Comparison of ENCODE assay signal across 8 cellular contexts in the genomic region with DNA sequence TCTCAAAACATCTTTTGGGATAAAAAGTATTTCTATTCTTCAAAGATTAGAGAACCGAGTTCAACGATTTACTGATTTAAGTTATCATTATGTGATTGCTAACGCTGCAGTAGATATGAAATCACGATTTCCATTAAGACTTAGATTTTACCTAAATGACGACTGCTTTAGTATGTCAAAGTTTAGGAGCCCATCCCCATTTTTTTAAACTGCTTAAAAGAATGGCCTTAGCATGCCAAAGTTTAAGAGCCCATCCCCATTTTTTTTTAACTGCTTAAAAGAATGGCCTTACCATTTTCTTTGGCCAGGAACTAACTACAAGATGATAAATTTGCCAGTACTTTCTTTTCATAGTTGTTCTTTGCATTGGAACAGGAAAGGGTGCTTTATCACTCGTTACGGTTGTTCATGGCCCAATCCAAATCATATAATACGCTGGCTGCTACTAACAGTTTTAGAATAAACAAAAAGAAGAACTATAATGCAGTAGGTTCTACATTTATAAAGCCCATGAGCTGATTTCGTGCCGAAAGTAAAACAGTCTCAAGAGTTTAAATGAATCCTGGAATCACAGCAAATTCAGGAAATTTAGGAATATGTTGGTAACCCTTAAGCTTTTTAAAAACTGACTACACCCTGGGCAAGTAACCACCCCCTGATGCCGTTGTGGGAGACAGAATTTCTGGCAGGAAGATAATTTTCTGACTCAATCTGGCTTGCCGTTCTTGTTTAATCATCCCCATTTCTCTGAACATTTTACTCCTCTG. TPM values are rescaled to one million over a fixed set of nuclear protein-coding genes. Genes with fewer than 3 reads are reported as not detected.
DNase-seq lines count a peak whose midpoint lies in the region; ATAC-seq, FAIRE-seq and TF ChIP-seq lines count a peak whose summit lies in the region.

No MANE protein-coding gene starts in this region.

- peaks cover 11% of the 10 kb centered on the region for H3K4me1 Mint-ChIP-seq in CD14-positive monocyte
- peaks cover 21% of the 10 kb centered on the region for H3K4me1 Mint-ChIP-seq in activated naive CD8-positive, alpha-beta T cell treated with anti-CD3 and anti-CD28 coated beads, Interleukin-2, amount 50 U/mL, for 24 hours

- WGBS in HUES64: 69% methylated on average over 12 of the region's 12 CpGs
- 27% methylated on average over 12 of the region's 12 CpGs for WGBS in suprapubic skin

- no peak for ATAC-seq in activated naive CD8-positive, alpha-beta T cell treated with anti-CD3 and anti-CD28 coated beads, Interleukin-2, amount 50 U/mL, for 24 hours
- no peak for ATAC-seq in activated CD4-positive, CD25-positive, alpha-beta regulatory T cell treated with anti-CD3 and anti-CD28 coated beads, Interleukin-2, amount 50 U/mL, for 24 hours

- H3K9ac ChIP-seq in HUES64 (ENCODE audit: low read depth, low read length): peak overlapping the region; percentile 79

- peaks cover 0 to 1% (median 0%) of the 10 kb centered on the region in 3 donors for H3K27me3 Mint-ChIP-seq in CD14-positive monocyte (ENCODE audit: low read depth in 3 of 3)
- no peaks in the 10 kb centered on the region for H3K27me3 Mint-ChIP-seq in activated naive CD8-positive, alpha-beta T cell treated with anti-CD3 and anti-CD28 coated beads, Interleukin-2, amount 50 U/mL, for 24 hours

- peak overlapping the region; percentile 99 for H3K27ac ChIP-seq in HUES64 (ENCODE audit: low read depth, low read length)
- H3K27ac ChIP-seq in suprapubic skin: peak overlapping the region; percentile 100

- H3K27ac Mint-ChIP-seq in CD14-positive monocyte: peak overlapping the region; percentile 97 to 99 (median 98)
- H3K27ac Mint-ChIP-seq in activated naive CD8-positive, alpha-beta T cell treated with anti-CD3 and anti-CD28 coated beads, Interleukin-2, amount 50 U/mL, for 24 hours: peak overlapping the region; percentile 94

- H3K27me3 ChIP-seq in HUES64 (ENCODE audit: insufficient read depth, low read length) (no peaks in the 10 kb centered on the region), suprapubic skin (no peaks in the 10 kb centered on the region)

- intact Hi-C loops in CD14-positive monocyte (cut with micrococcal nuclease): loop anchor here (1.0 to 10.0 kb wide), 4 partner anchors 22 to 358 kb away; a partner anchor contains a TSS

- H3K9me3 ChIP-seq in HUES64 (ENCODE audit: insufficient read depth, low read depth, low read length): no peaks in the 10 kb centered on the region
- H3K9me3 ChIP-seq in suprapubic skin: no peaks in the 10 kb centered on the region

- TF ChIP-seq EP300 in suprapubic skin (IDR thresholded peaks at IDR 0.05): no peak

- H3K36me3 ChIP-seq in HUES64 (ENCODE audit: insufficient read depth, low read length): peaks cover 6% of the 10 kb centered on the region; the same call in 1 of the 2 replicates
- H3K36me3 ChIP-seq in suprapubic skin: no peaks in the 10 kb centered on the region

- H3K4me3 ChIP-seq in HUES64 (ENCODE audit: low read length) (peak overlapping the region; percentile 93), suprapubic skin (peak overlapping the region; percentile 97)

- peak overlapping the region; percentile 98 to 99 for H3K4me3 Mint-ChIP-seq in CD14-positive monocyte
- peak overlapping the region; percentile 82 for H3K4me3 Mint-ChIP-seq in activated naive CD8-positive, alpha-beta T cell treated with anti-CD3 and anti-CD28 coated beads, Interleukin-2, amount 50 U/mL, for 24 hours

- H3K4me1 ChIP-seq in HUES64 (ENCODE audit: insufficient read depth, low read length) (peaks cover 29% of the 10 kb centered on the region), suprapubic skin (peaks cover 16% of the 10 kb centered on the region)

- no peak for TF ChIP-seq POLR2A in suprapubic skin (IDR thresholded peaks at IDR 0.05)

- TF ChIP-seq CTCF in CD14-positive monocyte (IDR thresholded peaks at IDR 0.05) (no peak), suprapubic skin (IDR thresholded peaks at IDR 0.05) (no peak)

- H3K36me3 Mint-ChIP-seq in CD14-positive monocyte: no peaks in the 10 kb centered on the region
- peaks cover 12% of the 10 kb centered on the region for H3K36me3 Mint-ChIP-seq in activated naive CD8-positive, alpha-beta T cell treated with anti-CD3 and anti-CD28 coated beads, Interleukin-2, amount 50 U/mL, for 24 hours (ENCODE audit: low read depth)

- FAIRE-seq in islet of Langerhans (lab: Jason Lieb, UNC): peak; percentile 17

- H3K9me3 Mint-ChIP-seq in CD14-positive monocyte: peaks cover 0 to 2% (median 0%) of the 10 kb centered on the region in 7 donors
- H3K9me3 Mint-ChIP-seq in activated naive CD8-positive, alpha-beta T cell treated with anti-CD3 and anti-CD28 coated beads, Interleukin-2, amount 50 U/mL, for 24 hours: no peaks in the 10 kb centered on the region

- DNase-seq in CD14-positive monocyte (ENCODE audit: low spot score) (no peak), suprapubic skin (ENCODE audit: low spot score in 2 of 2) (no peak), NK-92 (lab: John Stamatoyannopoulos, UW; ENCODE audit: unreplicated experiment) (no peak), SK-N-DZ (ENCODE audit: low spot score) (no peak)
- DNase-seq in activated naive CD8-positive, alpha-beta T cell treated with anti-CD3 and anti-CD28 coated beads, Interleukin-2, amount 50 U/mL, for 24 hours: no peak

RNA-seq across cellular contexts. Expression of a gene that starts 0.9 kb away (rescaled TPM):
- 1 to 10 TPM; 5.1 to 5.7 TPM for polyA plus RNA-seq in CD14-positive monocyte
- 18.3 TPM for polyA plus RNA-seq in HUES64 (2013, experiment 1 of 2)
- polyA plus RNA-seq in HUES64 (2013, experiment 2 of 2): 17.1 TPM
- total RNA-seq in suprapubic skin: 10 to 100 TPM; 13.2 to 19.5 (median 16.4) TPM
- 7.1 and 7.5 TPM in 2 replicates for polyA plus RNA-seq in SK-N-DZ (2014; cell fraction: cytosol; rRNA removed)
- 10.1 and 10.7 TPM in 2 replicates for polyA plus RNA-seq in SK-N-DZ (2014; cell fraction: nucleus; rRNA removed)
